In the genomic region with DNA sequence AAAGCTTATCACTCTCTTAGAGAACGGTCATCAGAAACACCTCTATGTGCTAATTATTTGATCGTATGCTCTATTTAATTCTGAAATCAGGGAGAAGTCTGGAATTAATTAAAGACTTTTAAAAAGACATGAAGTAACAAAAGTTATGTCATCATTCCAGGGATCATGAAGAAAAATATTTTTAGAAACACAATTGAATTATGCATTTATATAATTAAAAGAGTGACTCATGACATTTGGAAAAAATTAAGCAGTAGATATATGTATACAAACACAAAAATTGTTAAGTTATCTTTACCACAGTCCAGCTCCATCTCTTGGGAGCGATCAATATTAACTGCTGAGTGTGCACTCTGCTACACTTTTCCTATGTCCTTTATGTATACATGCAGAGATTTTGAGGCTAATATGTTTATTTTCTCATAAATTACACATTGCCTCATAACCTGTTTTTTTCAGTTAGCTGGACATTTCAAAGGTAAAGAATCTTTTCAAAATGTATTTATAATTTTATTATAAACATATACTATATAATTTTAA, we compare ENCODE assay signal across 35 cellular contexts.
"Had no signal": no experiment of that assay in that cellular context is flagged by ENCODE, and none has a peak within 500 bp of the region (broad histone marks: within the 10 kb centered on the region; RNA-seq: fewer than 3 reads in every experiment).

No MANE protein-coding gene starts in this region.

- DNase-seq: activated B cell treated with CpG ODN at 0.5 μM for 24 hours; activated CD4-positive, alpha-beta memory T cell treated with anti-CD3 and anti-CD28 coated beads for 36 hours; activated CD4-positive, alpha-beta T cell treated with anti-CD3 and anti-CD28 coated beads for 4 hours; activated CD4-positive, alpha-beta T cell treated with anti-CD3 and anti-CD28 coated beads, Interleukin-2, amount 10 ng/mL, durations not matched to agents 24 days and 14 days; activated CD4-positive, alpha-beta T cell treated with anti-CD3 and anti-CD28 coated beads, Interleukin-2, amount 50 U/mL, for 1 hour; activated CD4-positive, alpha-beta T cell treated with anti-CD3 and anti-CD28 coated beads, Interleukin-2, amount 50 U/mL, for 4 hours; activated CD4-positive, CD25-positive, alpha-beta regulatory T cell treated with anti-CD3 and anti-CD28 coated beads, Interleukin-2, amount 50 U/mL, for 72 hours; activated CD8-positive, alpha-beta memory T cell treated with anti-CD3 and anti-CD28 coated beads, Interleukin-2, amount 50 U/mL, for 4 hours; activated CD8-positive, alpha-beta T cell treated with anti-CD3 and anti-CD28 coated beads for 36 hours; activated effector memory CD4-positive, alpha-beta T cell treated with anti-CD3 and anti-CD28 coated beads, Interleukin-2, amount 50 U/mL, for 16 hours; activated gamma-delta T cell treated with Interleukin-2 at 50 U/mL for 16 hours; activated naive CD4-positive, alpha-beta T cell; activated naive CD4-positive, alpha-beta T cell treated with anti-CD3 and anti-CD28 coated beads for 36 hours; activated naive CD4-positive, alpha-beta T cell treated with anti-CD3 and anti-CD28 coated beads, Interleukin-2, amount 50 U/mL, for 16 hours; activated naive CD8-positive, alpha-beta T cell treated with anti-CD3 and anti-CD28 coated beads for 36 hours; activated T-cell treated with anti-CD3 and anti-CD28 coated beads for 4 hours; activated T-cell treated with anti-CD3 and anti-CD28 coated beads, Interleukin-2, amount 50 U/mL, for 1 hour; activated T-cell treated with anti-CD3 and anti-CD28 coated beads, Interleukin-2, amount 50 U/mL, for 4 hours; activated T-cell treated with anti-CD3 and anti-CD28 coated beads, Interleukin-2, amount 50 U/mL, for 72 hours; adrenal gland; amniotic stem cell; aorta; body of pancreas; brain microvascular endothelial cell; central memory CD4-positive, alpha-beta T cell; T-helper 2 cell; T-helper 9 cell had no signal

- H3K27ac ChIP-seq: adrenal gland, body of pancreas, brain microvascular endothelial cell, breast epithelium, VCaP had no signal

- ATAC-seq: activated CD8-positive, alpha-beta T cell treated with anti-CD3 and anti-CD28 coated beads for 36 hours; activated naive CD4-positive, alpha-beta T cell treated with anti-CD3 and anti-CD28 coated beads, Interleukin-2, amount 50 U/mL, for 72 hours; activated T-cell treated with anti-CD3 and anti-CD28 coated beads, Interleukin-2, amount 50 U/mL, for 4 hours; activated T-cell treated with anti-CD3 and anti-CD28 coated beads, Interleukin-2, amount 50 U/mL, for 72 hours; activated T-helper 17 cell treated with anti-CD3 and anti-CD28 coated beads, Interleukin-2, amount 50 U/mL, for 72 hours; body of pancreas had no signal

- H3K27ac Mint-ChIP-seq: activated B cell treated with CpG ODN at 0.5 μM for 24 hours; activated CD4-positive, alpha-beta memory T cell treated with anti-CD3 and anti-CD28 coated beads for 36 hours; activated CD4-positive, alpha-beta T cell treated with anti-CD3 and anti-CD28 coated beads, Interleukin-2, amount 10 ng/mL, durations not matched to agents 24 days and 14 days; activated CD8-positive, alpha-beta T cell treated with anti-CD3 and anti-CD28 coated beads for 36 hours; activated naive CD4-positive, alpha-beta T cell treated with anti-CD3 and anti-CD28 coated beads for 36 hours; activated naive CD4-positive, alpha-beta T cell treated with anti-CD3 and anti-CD28 coated beads, Interleukin-2, amount 50 U/mL, for 72 hours; activated naive CD8-positive, alpha-beta T cell treated with anti-CD3 and anti-CD28 coated beads for 36 hours; activated T-cell treated with anti-CD3 and anti-CD28 coated beads, Interleukin-2, amount 50 U/mL, for 72 hours; activated T-helper 1 cell treated with anti-CD3 and anti-CD28 coated beads, Interleukin-12 subunit alpha, Interleukin-12 subunit beta, Interleukin-2, Interleukin-4 antibody, amounts not matched to agents 30 ng/mL and 10 ng/mL and 1 ng/mL, durations not matched to agents 14 hours and 24 hours and 36 hours; activated T-helper 17 cell treated with anti-CD3 and anti-CD28 coated beads, Interleukin-2, amount 50 U/mL, for 72 hours; T-helper 2 cell treated with Interferon-gamma antibody and Interleukin-4, amounts not matched to agents 5 μg/mL and 100 μg/mL, for 36 hours had no signal

- H3K27me3 ChIP-seq: adrenal gland, body of pancreas, brain microvascular endothelial cell, breast epithelium had no signal

- FAIRE-seq: astrocyte, TTC549 had no signal

- H3K4me1 Mint-ChIP-seq: activated B cell treated with CpG ODN at 0.5 μM for 24 hours; activated CD4-positive, alpha-beta T cell treated with anti-CD3 and anti-CD28 coated beads, Interleukin-2, amount 10 ng/mL, durations not matched to agents 24 days and 14 days; activated naive CD8-positive, alpha-beta T cell treated with anti-CD3 and anti-CD28 coated beads for 36 hours; activated T-helper 17 cell treated with anti-CD3 and anti-CD28 coated beads, Interleukin-2, amount 50 U/mL, for 72 hours had no signal

- H3K9me3 ChIP-seq: adrenal gland, body of pancreas, breast epithelium had no signal

- H3K4me1 ChIP-seq: adrenal gland, body of pancreas, breast epithelium had no signal

- H3K4me3 Mint-ChIP-seq: activated B cell treated with CpG ODN at 0.5 μM for 24 hours; activated CD4-positive, alpha-beta memory T cell treated with anti-CD3 and anti-CD28 coated beads for 36 hours; activated CD4-positive, alpha-beta T cell treated with anti-CD3 and anti-CD28 coated beads, Interleukin-2, amount 10 ng/mL, durations not matched to agents 24 days and 14 days; activated CD8-positive, alpha-beta T cell treated with anti-CD3 and anti-CD28 coated beads for 36 hours; activated naive CD4-positive, alpha-beta T cell treated with anti-CD3 and anti-CD28 coated beads for 36 hours; activated naive CD8-positive, alpha-beta T cell treated with anti-CD3 and anti-CD28 coated beads for 36 hours; activated T-cell treated with anti-CD3 and anti-CD28 coated beads, Interleukin-2, amount 50 U/mL, for 4 hours; activated T-cell treated with anti-CD3 and anti-CD28 coated beads, Interleukin-2, amount 50 U/mL, for 72 hours; activated T-helper 1 cell treated with anti-CD3 and anti-CD28 coated beads, Interleukin-12 subunit alpha, Interleukin-12 subunit beta, Interleukin-2, Interleukin-4 antibody, amounts not matched to agents 30 ng/mL and 10 ng/mL and 1 ng/mL, durations not matched to agents 14 hours and 24 hours and 36 hours; activated T-helper 17 cell treated with anti-CD3 and anti-CD28 coated beads, Interleukin-2, amount 50 U/mL, for 72 hours; T-helper 2 cell treated with Interferon-gamma antibody and Interleukin-4, amounts not matched to agents 5 μg/mL and 100 μg/mL, for 36 hours had no signal

- H3K27me3 Mint-ChIP-seq: activated B cell treated with CpG ODN at 0.5 μM for 24 hours; activated CD4-positive, alpha-beta memory T cell treated with anti-CD3 and anti-CD28 coated beads for 36 hours; activated CD4-positive, alpha-beta T cell treated with anti-CD3 and anti-CD28 coated beads, Interleukin-2, amount 10 ng/mL, durations not matched to agents 24 days and 14 days; activated CD8-positive, alpha-beta T cell treated with anti-CD3 and anti-CD28 coated beads for 36 hours; activated naive CD8-positive, alpha-beta T cell treated with anti-CD3 and anti-CD28 coated beads for 36 hours; activated T-helper 17 cell treated with anti-CD3 and anti-CD28 coated beads, Interleukin-2, amount 50 U/mL, for 72 hours had no signal

- H3K36me3 Mint-ChIP-seq: activated CD4-positive, alpha-beta memory T cell treated with anti-CD3 and anti-CD28 coated beads for 36 hours; activated naive CD4-positive, alpha-beta T cell treated with anti-CD3 and anti-CD28 coated beads, Interleukin-2, amount 50 U/mL, for 72 hours; activated naive CD8-positive, alpha-beta T cell treated with anti-CD3 and anti-CD28 coated beads for 36 hours had no signal

- H3K4me3 ChIP-seq: adrenal gland, body of pancreas, breast epithelium had no signal

- H3K36me3 ChIP-seq: adrenal gland, brain microvascular endothelial cell, breast epithelium had no signal
